Comparison of ENCODE assay signal across 11 cellular contexts in genomic region chr12:13536219-13536910, GRCh38.
DNase-seq lines count a peak whose midpoint lies in the region; ATAC-seq and TF ChIP-seq lines count a peak whose summit lies in the region.
"Had no signal": no experiment of that assay in that cellular context is flagged by ENCODE, and none has a peak within 500 bp of the region (broad histone marks: within the 10 kb centered on the region; RNA-seq: fewer than 3 reads in every experiment).

No MANE protein-coding gene starts in this region.

- H3K9me3 ChIP-seq in OCI-LY7 (ENCODE audit: low read length) (no peaks in the 10 kb centered on the region), ascending aorta (no peaks in the 10 kb centered on the region), stomach (no peaks in the 10 kb centered on the region)

- H3K79me1 ChIP-seq in mesendoderm (ENCODE audit: low read length): no peaks in the 10 kb centered on the region

- no CpG with 5 or more reads among the region's 7 CpGs for WGBS in mesendoderm (ENCODE audit: extremely low coverage, insufficient coverage, low lambda C conversion rate)
- 57 to 71% (median 61%) methylated on average over 7 of the region's 7 CpGs for WGBS in stomach, 5 donors

- H2BK15ac ChIP-seq in mesendoderm (replicated peaks; ENCODE audit: low read depth): no peak overlapping the region

- no peak overlapping the region for H3K56ac ChIP-seq in mesendoderm (ENCODE audit: low read length)

- H4K8ac ChIP-seq in mesendoderm (ENCODE audit: low read depth, low read length): no peak overlapping the region

- CTCF ChIA-PET in OCI-LY7 (lab: Charles Lee; ENCODE audit: unreplicated experiment): interaction anchor here (1.0 kb wide), 1 partner anchor 12 kb away, joined by 3 read pairs; no protein-coding TSS in a partner anchor

- DNase-seq in OCI-LY7 (ENCODE audit: low spot score): peak; percentile 0
- no peak for DNase-seq in NCI-H526 (lab: John Stamatoyannopoulos, UW)
- DNase-seq in mesendoderm: no peak
- no peak for DNase-seq in ascending aorta (ENCODE audit: low spot score in 2 of 2)
- no peak for DNase-seq in stomach
- DNase-seq: effector memory CD4-positive, alpha-beta T cell; T-cell had no signal

- H3K36me3 ChIP-seq in OCI-LY7 (ENCODE audit: insufficient read depth, low read length) (no peaks in the 10 kb centered on the region), mesendoderm (ENCODE audit: control insufficient read depth, insufficient read depth, low read length) (no peaks in the 10 kb centered on the region), ascending aorta (no peaks in the 10 kb centered on the region), stomach (no peaks in the 10 kb centered on the region)

- H4K5ac ChIP-seq in mesendoderm (ENCODE audit: low read length): no peak overlapping the region

- H3K4me1 ChIP-seq in OCI-LY7 (ENCODE audit: insufficient read depth, low read length, poor library complexity, severe bottlenecking) (no peaks in the 10 kb centered on the region), mesendoderm (ENCODE audit: control insufficient read depth, low read depth, low read length) (no peaks in the 10 kb centered on the region), ascending aorta (no peaks in the 10 kb centered on the region), stomach (peaks cover 0 to 7% (median 0%) of the 10 kb centered on the region in 4 donors)

- TF ChIP-seq CTCF in OCI-LY7 (conservative IDR thresholded peaks at IDR 0.05; ENCODE audit: low read length) (no peak), ascending aorta (IDR thresholded peaks at IDR 0.05) (no peak), stomach (IDR thresholded peaks at IDR 0.05) (no peak)

- no peak overlapping the region for H3K9ac ChIP-seq in mesendoderm (ENCODE audit: low read length)

- POLR2A ChIA-PET in OCI-LY7 (lab: Charles Lee): interaction anchor here (0.6 to 0.8 kb wide), 2 partner anchors 88 to 188 kb away, joined by 3 read pairs; no protein-coding TSS in a partner anchor

- ATAC-seq in GM18502 (IDR thresholded peaks at IDR 0.05; ENCODE audit: poor library complexity, unreplicated experiment): peak; percentile 95
- ATAC-seq in GM19397 (IDR thresholded peaks at IDR 0.05; ENCODE audit: unreplicated experiment): peak; percentile 93
- peak; percentile 95 for ATAC-seq in HG02970 (IDR thresholded peaks at IDR 0.05; ENCODE audit: low FRiP score, unreplicated experiment)
- ATAC-seq: T-cell had no signal

- no peak for TF ChIP-seq POLR2A in stomach (IDR thresholded peaks at IDR 0.05)

- no peak for TF ChIP-seq EP300 in stomach (IDR thresholded peaks at IDR 0.05)

- H3K4me2 ChIP-seq in OCI-LY7 (ENCODE audit: low read length) (no peak overlapping the region), mesendoderm (ENCODE audit: low read length) (no peak overlapping the region)

- no peak overlapping the region for H2BK5ac ChIP-seq in mesendoderm (ENCODE audit: low read length)

- no peak overlapping the region for H3K4ac ChIP-seq in mesendoderm (ENCODE audit: low read depth, low read length)

- H3K27me3 ChIP-seq in mesendoderm (ENCODE audit: insufficient read depth, low read length, poor library complexity) (no peaks in the 10 kb centered on the region), ascending aorta (no peaks in the 10 kb centered on the region), stomach (no peaks in the 10 kb centered on the region)

- H2AFZ ChIP-seq in OCI-LY7 (ENCODE audit: low read length): no peak overlapping the region

- H2AK5ac ChIP-seq in mesendoderm (ENCODE audit: low read length): no peak overlapping the region

- H3K18ac ChIP-seq in mesendoderm (ENCODE audit: low read length): no peak overlapping the region

- no peaks in the 10 kb centered on the region for H3K9me2 ChIP-seq in OCI-LY7 (ENCODE audit: insufficient read depth, low read length)

- H3K27ac ChIP-seq in OCI-LY7 (ENCODE audit: low read depth, low read length, poor library complexity, severe bottlenecking): no peak overlapping the region
- no peak overlapping the region for H3K27ac ChIP-seq in mesendoderm (ENCODE audit: low read depth, low read length)
- H3K27ac ChIP-seq in ascending aorta: no peak overlapping the region
- no peak overlapping the region for H3K27ac ChIP-seq in stomach
- H3K27ac ChIP-seq: HL-60 had no signal

- BruUV-seq in OCI-LY7 (replicated peaks; lab: Mats Ljungman, UMichigan): no TSS peak

- H4K20me1 ChIP-seq in OCI-LY7 (ENCODE audit: insufficient read depth, low read length): no peaks in the 10 kb centered on the region

- intact Hi-C loops in OCI-LY7 (cut with micrococcal nuclease; ENCODE audit: unreplicated experiment) (loop anchor here (10.0 kb wide), 1 partner anchor 628 kb away; no protein-coding TSS in a partner anchor), ascending aorta (cut with DNase I) (no loop called here), stomach (cut with DNase I; ENCODE audit: low total_unique reads) (loop anchor here (10.0 kb wide), 2 partner anchors 172 to 252 kb away; no protein-coding TSS in a partner anchor)

- H3K4me3 ChIP-seq in OCI-LY7 (ENCODE audit: low read depth, low read length, poor library complexity, severe bottlenecking): no peak overlapping the region
- H3K4me3 ChIP-seq in mesendoderm (ENCODE audit: low read length): no peak overlapping the region
- H3K4me3 ChIP-seq in ascending aorta: no peak overlapping the region
- H3K4me3 ChIP-seq in stomach: no peak overlapping the region

- H3K23ac ChIP-seq in mesendoderm (ENCODE audit: low read length): no peak overlapping the region

- no peak overlapping the region for H2BK120ac ChIP-seq in mesendoderm (ENCODE audit: low read depth, low read length)

- no peaks in the 10 kb centered on the region for H3K79me2 ChIP-seq in OCI-LY7 (ENCODE audit: insufficient read depth, low read depth, low read length)
- no peaks in the 10 kb centered on the region for H3K79me2 ChIP-seq in mesendoderm (ENCODE audit: control insufficient read depth, insufficient read depth, low read length)
